26 cellular contexts compared by ENCODE assay signal in the genomic region with DNA sequence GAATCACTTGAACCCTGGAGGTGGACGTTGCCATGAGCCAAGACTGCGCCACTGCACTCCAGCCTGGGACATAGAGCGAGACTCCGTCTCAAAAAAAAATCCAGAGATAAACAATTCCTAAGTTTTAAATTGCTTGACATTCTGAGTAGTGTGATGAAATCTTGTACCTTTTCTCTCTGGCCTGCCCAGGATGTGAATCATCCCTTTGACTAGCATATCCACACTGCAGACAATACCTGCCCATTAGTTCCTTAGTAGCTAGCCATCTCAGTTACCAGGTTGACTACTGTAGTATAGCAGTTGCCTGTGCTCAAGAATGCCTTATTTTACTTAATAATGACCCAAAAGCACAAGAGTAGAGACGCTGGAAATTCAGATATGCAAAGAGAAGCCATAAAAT. TPM values are rescaled to one million over a fixed set of nuclear protein-coding genes. Genes with fewer than 3 reads are reported as not detected.
DNase-seq lines count a peak whose midpoint lies in the region; ATAC-seq and TF ChIP-seq lines count a peak whose summit lies in the region.
"Had no signal": no experiment of that assay in that cellular context is flagged by ENCODE, and none has a peak within 500 bp of the region (broad histone marks: within the 10 kb centered on the region; RNA-seq: fewer than 3 reads in every experiment).

No MANE protein-coding gene starts in this region.

- H3K36me3 Mint-ChIP-seq in activated T-cell treated with anti-CD3 and anti-CD28 coated beads, Interleukin-2, amount 50 U/mL, for 72 hours (ENCODE audit: insufficient read depth in 2 of 2): no peaks in the 10 kb centered on the region
- no peaks in the 10 kb centered on the region for H3K36me3 Mint-ChIP-seq in activated T-cell treated with anti-CD3 and anti-CD28 coated beads, Interleukin-2, amount 50 U/mL, for 4 hours (ENCODE audit: insufficient read depth)
- no peaks in the 10 kb centered on the region for H3K36me3 Mint-ChIP-seq in stimulated activated effector memory CD8-positive, alpha-beta T cell treated with anti-CD3 and anti-CD28 coated beads, Interleukin-12 subunit alpha, Interleukin-12 subunit beta, amount 100 ng/mL, for 72 hours
- H3K36me3 Mint-ChIP-seq: natural killer cell treated with Interleukin-12 subunit alpha and Interleukin-12 subunit beta and Interleukin-15 and Interleukin-18, amount 100 ng/mL, for 72 hours had no signal

- no peak for TF ChIP-seq CTCF in PC-3 (conservative IDR thresholded peaks at IDR 0.05; ENCODE audit: low read depth, low read length)

- no peak overlapping the region for H3K4me2 ChIP-seq in PC-3 (ENCODE audit: low read length)

- no peak for DNase-seq in activated T-cell treated with anti-CD3 and anti-CD28 coated beads, Interleukin-2, amount 50 U/mL, for 72 hours
- no peak for DNase-seq in activated T-cell treated with anti-CD3 and anti-CD28 coated beads, Interleukin-2, amount 50 U/mL, for 4 hours
- DNase-seq in PC-3 (peak; percentile 58), epithelial cell of prostate (ENCODE audit: low read depth, low spot score) (peak; percentile 37)
- DNase-seq in stimulated activated effector memory CD8-positive, alpha-beta T cell treated with anti-CD3 and anti-CD28 coated beads, Interleukin-12 subunit alpha, Interleukin-12 subunit beta, amount 100 ng/mL, for 72 hours (ENCODE audit: low spot score in 2 of 2): no peak
- DNase-seq: activated CD4-positive, CD25-positive, alpha-beta regulatory T cell treated with anti-CD3 and anti-CD28 coated beads, Interleukin-2, amount 50 U/mL, for 72 hours; activated CD8-positive, alpha-beta T cell treated with anti-CD3 and anti-CD28 coated beads, Interleukin-2, amount 10 ng/mL, durations not matched to agents 7 days and 5 days; activated naive CD4-positive, alpha-beta T cell treated with anti-CD3 and anti-CD28 coated beads, Interleukin-2, amount 50 U/mL, for 16 hours; activated T-cell treated with anti-CD3 and anti-CD28 coated beads, Interleukin-2, amount 50 U/mL, for 24 hours; COR-L47; DND-41; effector memory CD8-positive, alpha-beta T cell; HFFc6; left lung; NCI-H1417 treated with DMSO at 0.1 percent for 48 hours; NCI-H524 treated with DMSO at 0.1 percent for 48 hours; SHP77; stimulated activated CD4-positive, alpha-beta T cell treated with anti-CD3 and anti-CD28 coated beads, Interleukin-4, amount 100 ng/mL, for 24 hours; stomach had no signal

- no peaks in the 10 kb centered on the region for H3K36me3 ChIP-seq in PC-3 (ENCODE audit: low read depth, low read length)
- H3K36me3 ChIP-seq: left lung, stomach, tibial nerve had no signal

- H3F3A ChIP-seq in PC-3 (ENCODE audit: low read length, unreplicated experiment): no peaks in the 10 kb centered on the region

- peaks cover 7% of the 10 kb centered on the region for H3K27me3 Mint-ChIP-seq in activated T-cell treated with anti-CD3 and anti-CD28 coated beads, Interleukin-2, amount 50 U/mL, for 72 hours (ENCODE audit: low read depth)
- no peaks in the 10 kb centered on the region for H3K27me3 Mint-ChIP-seq in activated T-cell treated with anti-CD3 and anti-CD28 coated beads, Interleukin-2, amount 50 U/mL, for 4 hours (ENCODE audit: low read depth)
- H3K27me3 Mint-ChIP-seq: natural killer cell treated with Interleukin-12 subunit alpha and Interleukin-12 subunit beta and Interleukin-15 and Interleukin-18, amount 100 ng/mL, for 72 hours had no signal

- H3K27ac ChIP-seq in PC-3 (ENCODE audit: low read length) (no peak overlapping the region), epithelial cell of prostate (peak overlapping the region; percentile 97)
- H3K27ac ChIP-seq: left lung, stomach, tibial nerve had no signal

- peaks cover 24% of the 10 kb centered on the region for H3K4me1 Mint-ChIP-seq in activated T-cell treated with anti-CD3 and anti-CD28 coated beads, Interleukin-2, amount 50 U/mL, for 72 hours (ENCODE audit: low read depth)
- peaks cover 6% of the 10 kb centered on the region for H3K4me1 Mint-ChIP-seq in activated T-cell treated with anti-CD3 and anti-CD28 coated beads, Interleukin-2, amount 50 U/mL, for 4 hours (ENCODE audit: low read depth)
- peaks cover 9% of the 10 kb centered on the region for H3K4me1 Mint-ChIP-seq in stimulated activated effector memory CD8-positive, alpha-beta T cell treated with anti-CD3 and anti-CD28 coated beads, Interleukin-12 subunit alpha, Interleukin-12 subunit beta, amount 100 ng/mL, for 72 hours

- H3K9me2 ChIP-seq in PC-3 (replicated peaks; ENCODE audit: low read length): no peaks in the 10 kb centered on the region

- H3K9me3 ChIP-seq in PC-3 (ENCODE audit: low read length): no peaks in the 10 kb centered on the region
- H3K9me3 ChIP-seq: left lung, stomach had no signal

- intact Hi-C loops in PC-3 (cut with micrococcal nuclease): no loop called here

- H3K4me3 Mint-ChIP-seq in activated T-cell treated with anti-CD3 and anti-CD28 coated beads, Interleukin-2, amount 50 U/mL, for 72 hours: no peak overlapping the region
- no peak overlapping the region for H3K4me3 Mint-ChIP-seq in activated T-cell treated with anti-CD3 and anti-CD28 coated beads, Interleukin-2, amount 50 U/mL, for 4 hours
- H3K4me3 Mint-ChIP-seq in stimulated activated effector memory CD8-positive, alpha-beta T cell treated with anti-CD3 and anti-CD28 coated beads, Interleukin-12 subunit alpha, Interleukin-12 subunit beta, amount 100 ng/mL, for 72 hours: no peak overlapping the region
- H3K4me3 Mint-ChIP-seq: activated CD8-positive, alpha-beta T cell treated with anti-CD3 and anti-CD28 coated beads, Interleukin-2, amount 10 ng/mL, durations not matched to agents 7 days and 5 days; activated T-cell treated with anti-CD3 and anti-CD28 coated beads, Interleukin-2, amount 50 U/mL, for 24 hours; effector memory CD8-positive, alpha-beta T cell; HFFc6; natural killer cell treated with Interleukin-12 subunit alpha and Interleukin-12 subunit beta and Interleukin-15 and Interleukin-18, amount 100 ng/mL, for 72 hours had no signal

- no peaks in the 10 kb centered on the region for H3K27me3 ChIP-seq in PC-3 (ENCODE audit: low read length)

- POLR2A ChIA-PET in PC-3 (lab: Charles Lee; ENCODE audit: unreplicated experiment): no interaction called here

- H3K9me3 Mint-ChIP-seq in activated T-cell treated with anti-CD3 and anti-CD28 coated beads, Interleukin-2, amount 50 U/mL, for 72 hours: no peaks in the 10 kb centered on the region
- no peaks in the 10 kb centered on the region for H3K9me3 Mint-ChIP-seq in activated T-cell treated with anti-CD3 and anti-CD28 coated beads, Interleukin-2, amount 50 U/mL, for 4 hours
- H3K9me3 Mint-ChIP-seq in stimulated activated effector memory CD8-positive, alpha-beta T cell treated with anti-CD3 and anti-CD28 coated beads, Interleukin-12 subunit alpha, Interleukin-12 subunit beta, amount 100 ng/mL, for 72 hours: no peaks in the 10 kb centered on the region
- H3K9me3 Mint-ChIP-seq: activated T-cell treated with anti-CD3 and anti-CD28 coated beads, Interleukin-2, amount 50 U/mL, for 24 hours; effector memory CD8-positive, alpha-beta T cell; HFFc6; natural killer cell treated with Interleukin-12 subunit alpha and Interleukin-12 subunit beta and Interleukin-15 and Interleukin-18, amount 100 ng/mL, for 72 hours had no signal

- no peak overlapping the region for H3K4me3 ChIP-seq in PC-3 (ENCODE audit: low read length)
- H3K4me3 ChIP-seq: left lung, stomach, tibial nerve had no signal

- H2AFZ ChIP-seq in PC-3 (ENCODE audit: low read length): no peak overlapping the region

- peak; percentile 46 to 67 for ATAC-seq in activated T-cell treated with anti-CD3 and anti-CD28 coated beads, Interleukin-2, amount 50 U/mL, for 72 hours (replicated peaks in 1 of 2)
- no peak for ATAC-seq in activated T-cell treated with anti-CD3 and anti-CD28 coated beads, Interleukin-2, amount 50 U/mL, for 4 hours
- ATAC-seq in PC-3: peak; percentile 80
- peak; percentile 34 for ATAC-seq in stimulated activated effector memory CD8-positive, alpha-beta T cell treated with anti-CD3 and anti-CD28 coated beads, Interleukin-12 subunit alpha, Interleukin-12 subunit beta, amount 100 ng/mL, for 72 hours
- no peak for ATAC-seq in GM21423 (IDR thresholded peaks at IDR 0.05; ENCODE audit: unreplicated experiment)
- ATAC-seq in HG02852 (IDR thresholded peaks at IDR 0.05; ENCODE audit: unreplicated experiment): no peak
- ATAC-seq in HG03095 (IDR thresholded peaks at IDR 0.05; ENCODE audit: unreplicated experiment): no peak
- ATAC-seq: activated CD8-positive, alpha-beta T cell treated with anti-CD3 and anti-CD28 coated beads, Interleukin-2, amount 10 ng/mL, durations not matched to agents 7 days and 5 days; effector memory CD8-positive, alpha-beta T cell; natural killer cell treated with Interleukin-12 subunit alpha and Interleukin-12 subunit beta and Interleukin-15 and Interleukin-18, amount 100 ng/mL, for 72 hours had no signal

- BruUV-seq in PC-3 (replicated peaks; lab: Mats Ljungman, UMichigan): no TSS peak

- no peak overlapping the region for H3K9ac ChIP-seq in PC-3 (ENCODE audit: low read length)

- no peak overlapping the region for H3K27ac Mint-ChIP-seq in activated T-cell treated with anti-CD3 and anti-CD28 coated beads, Interleukin-2, amount 50 U/mL, for 72 hours
- no peak overlapping the region for H3K27ac Mint-ChIP-seq in stimulated activated effector memory CD8-positive, alpha-beta T cell treated with anti-CD3 and anti-CD28 coated beads, Interleukin-12 subunit alpha, Interleukin-12 subunit beta, amount 100 ng/mL, for 72 hours
- H3K27ac Mint-ChIP-seq: activated CD8-positive, alpha-beta T cell treated with anti-CD3 and anti-CD28 coated beads, Interleukin-2, amount 10 ng/mL, durations not matched to agents 7 days and 5 days; activated T-cell treated with anti-CD3 and anti-CD28 coated beads, Interleukin-2, amount 50 U/mL, for 24 hours; effector memory CD8-positive, alpha-beta T cell; HFFc6; natural killer cell treated with Interleukin-12 subunit alpha and Interleukin-12 subunit beta and Interleukin-15 and Interleukin-18, amount 100 ng/mL, for 72 hours had no signal

- CTCF ChIA-PET in PC-3 (lab: Charles Lee): no interaction called here

- H3K79me2 ChIP-seq in PC-3 (ENCODE audit: low read length): no peaks in the 10 kb centered on the region

- no peaks in the 10 kb centered on the region for H4K20me1 ChIP-seq in PC-3 (ENCODE audit: low read length)

- H3K4me1 ChIP-seq in PC-3 (ENCODE audit: insufficient read depth, low read length): peaks cover 16% of the 10 kb centered on the region
- H3K4me1 ChIP-seq: left lung, tibial nerve had no signal

RNA-seq across cellular contexts. Expression of gene ZFP57, which starts 2.8 kb away (rescaled TPM):
- total RNA-seq in activated T-cell treated with anti-CD3 and anti-CD28 coated beads, Interleukin-2, amount 50 U/mL, for 72 hours: 1 to 10 TPM in 1 of 2 donors, not detected in 1; 6.3 TPM
- total RNA-seq in activated T-cell treated with anti-CD3 and anti-CD28 coated beads, Interleukin-2, amount 50 U/mL, for 4 hours: not detected
- not detected in 2 replicates for total RNA-seq in PC-3 (2014; rRNA removed)
- total RNA-seq: activated CD8-positive, alpha-beta T cell treated with anti-CD3 and anti-CD28 coated beads, Interleukin-2, amount 10 ng/mL, durations not matched to agents 7 days and 5 days; fibroblast of lung; HFFc6; left lung; osteocyte; stomach had no signal

RNA-seq across cellular contexts. Expression of gene MOG, which starts 21.2 kb away (rescaled TPM):
- not detected for total RNA-seq in activated T-cell treated with anti-CD3 and anti-CD28 coated beads, Interleukin-2, amount 50 U/mL, for 72 hours
- total RNA-seq in activated T-cell treated with anti-CD3 and anti-CD28 coated beads, Interleukin-2, amount 50 U/mL, for 4 hours: not detected
- total RNA-seq in PC-3 (2014; rRNA removed): not detected in 2 replicates
- total RNA-seq: activated CD8-positive, alpha-beta T cell treated with anti-CD3 and anti-CD28 coated beads, Interleukin-2, amount 10 ng/mL, durations not matched to agents 7 days and 5 days; fibroblast of lung; HFFc6; left lung; natural killer cell treated with Interleukin-12 subunit alpha and Interleukin-12 subunit beta and Interleukin-15 and Interleukin-18, amount 100 ng/mL, for 72 hours; osteocyte; stomach; tibial nerve had no signal

RNA-seq across cellular contexts. Expression of gene HLA-F, which starts 45.1 kb away (rescaled TPM):
- 100 to 1,000 TPM; 238 to 275 TPM for total RNA-seq in activated T-cell treated with anti-CD3 and anti-CD28 coated beads, Interleukin-2, amount 50 U/mL, for 72 hours
- 100 to 1,000 TPM; 185 to 341 (median 228) TPM for total RNA-seq in activated T-cell treated with anti-CD3 and anti-CD28 coated beads, Interleukin-2, amount 50 U/mL, for 4 hours
- total RNA-seq in PC-3 (2014; rRNA removed): 9.8 and 16.1 TPM in 2 replicates

RNA-seq across cellular contexts. Expression of gene GABBR1, which starts 45.1 kb away (rescaled TPM):
- total RNA-seq in activated T-cell treated with anti-CD3 and anti-CD28 coated beads, Interleukin-2, amount 50 U/mL, for 72 hours: 10 to 100 TPM; 21.7 to 26.6 TPM
- total RNA-seq in activated T-cell treated with anti-CD3 and anti-CD28 coated beads, Interleukin-2, amount 50 U/mL, for 4 hours: 1 to 10 TPM; 4.2 to 5.6 (median 4.7) TPM
- 5.5 and 7.0 TPM in 2 replicates for total RNA-seq in PC-3 (2014; rRNA removed)

Comparison
In these comparisons a context has a peak if more than half of its experiments do, and no peak if none do; other contexts are left out.
1. ATAC-seq: peak in activated T-cell treated with anti-CD3 and anti-CD28 coated beads, Interleukin-2, amount 50 U/mL, for 72 hours (2 of 2), PC-3 (single experiment) and stimulated activated effector memory CD8-positive, alpha-beta T cell treated with anti-CD3 and anti-CD28 coated beads, Interleukin-12 subunit alpha, Interleukin-12 subunit beta, amount 100 ng/mL, for 72 hours (single experiment); none in activated T-cell treated with anti-CD3 and anti-CD28 coated beads, Interleukin-2, amount 50 U/mL, for 4 hours (0 of 2), GM21423 (single experiment), HG02852 (single experiment) and HG03095 (single experiment).
2. DNase-seq: peak in PC-3 (single experiment) and epithelial cell of prostate (single experiment); none in activated T-cell treated with anti-CD3 and anti-CD28 coated beads, Interleukin-2, amount 50 U/mL, for 72 hours (0 of 2), activated T-cell treated with anti-CD3 and anti-CD28 coated beads, Interleukin-2, amount 50 U/mL, for 4 hours (single experiment) and stimulated activated effector memory CD8-positive, alpha-beta T cell treated with anti-CD3 and anti-CD28 coated beads, Interleukin-12 subunit alpha, Interleukin-12 subunit beta, amount 100 ng/mL, for 72 hours (0 of 2).
3. RNA of gene HLA-F, which starts 45.1 kb away (total RNA-seq): 238 to 275 TPM in activated T-cell treated with anti-CD3 and anti-CD28 coated beads, Interleukin-2, amount 50 U/mL, for 72 hours and 185 to 341 TPM in activated T-cell treated with anti-CD3 and anti-CD28 coated beads, Interleukin-2, amount 50 U/mL, for 4 hours; 9.8 to 16.1 TPM in PC-3; every median in the first group is over 10 times any median in the second.